Comparison of ENCODE assay signal across 14 cellular contexts in genomic region chr11:93567406-93567819, GRCh38. TPM values are rescaled to one million over a fixed set of nuclear protein-coding genes. Genes with fewer than 3 reads are reported as not detected.
A peak's percentile ranks its signal among the peaks of the same experiment; 100 is the strongest.
DNase-seq lines count a peak whose midpoint lies in the region; ATAC-seq and TF ChIP-seq lines count a peak whose summit lies in the region.
"Had no signal": no experiment of that assay in that cellular context is flagged by ENCODE, and none has a peak within 500 bp of the region (broad histone marks: within the 10 kb centered on the region; RNA-seq: fewer than 3 reads in every experiment).

No MANE protein-coding gene starts in this region.

- no peak overlapping the region for H3K27ac Mint-ChIP-seq in activated T-cell treated with anti-CD3 and anti-CD28 coated beads, Interleukin-2, amount 50 U/mL, for 72 hours
- no peak overlapping the region for H3K27ac Mint-ChIP-seq in osteocyte (ENCODE audit: unreplicated experiment)
- H3K27ac Mint-ChIP-seq: activated naive CD8-positive, alpha-beta T cell; B cell had no signal

- no peak for TF ChIP-seq CTCF in astrocyte of the cerebellum (IDR thresholded peaks at IDR 0.05; ENCODE audit: low read depth, low read length, missing control alignments)
- no peak for TF ChIP-seq CTCF in osteocyte (IDR thresholded peaks at IDR 0.05)

- ATAC-seq in activated T-cell treated with anti-CD3 and anti-CD28 coated beads, Interleukin-2, amount 50 U/mL, for 72 hours (replicated peaks in 1 of 2) = no peak
- ATAC-seq in HG03342 (IDR thresholded peaks at IDR 0.05; ENCODE audit: unreplicated experiment) = no peak
- ATAC-seq: activated CD4-positive, CD25-positive, alpha-beta regulatory T cell treated with anti-CD3 and anti-CD28 coated beads, Interleukin-2, amount 50 U/mL, for 24 hours had no signal

- no peak overlapping the region for H3K4me3 Mint-ChIP-seq in activated T-cell treated with anti-CD3 and anti-CD28 coated beads, Interleukin-2, amount 50 U/mL, for 72 hours
- no peak overlapping the region for H3K4me3 Mint-ChIP-seq in osteocyte (ENCODE audit: unreplicated experiment)
- H3K4me3 Mint-ChIP-seq: activated naive CD8-positive, alpha-beta T cell; B cell had no signal

- no peaks in the 10 kb centered on the region for H3K9me3 Mint-ChIP-seq in activated T-cell treated with anti-CD3 and anti-CD28 coated beads, Interleukin-2, amount 50 U/mL, for 72 hours
- H3K9me3 Mint-ChIP-seq in osteocyte (ENCODE audit: unreplicated experiment) = no peaks in the 10 kb centered on the region

- no peak overlapping the region for H3K4me3 ChIP-seq in astrocyte of the cerebellum (ENCODE audit: low read depth, low read length)
- H3K4me3 ChIP-seq: upper lobe of left lung had no signal

- DNase-seq in C1 segment of cervical spinal cord (lab: John Stamatoyannopoulos, UW) (peak in 13 of 14 donors; percentile 3 to 94 (median 46)), astrocyte of the cerebellum (ENCODE audit: low read depth) (peak; percentile 50), cardiac septum (ENCODE audit: low spot score) (peak; percentile 81), posterior vena cava (ENCODE audit: low spot score) (peak; percentile 86), osteocyte (ENCODE audit: extremely low spot score, unreplicated experiment) (no peak), GF-D8 (lab: John Stamatoyannopoulos, UW) (no peak)
- no peak for DNase-seq in activated T-cell treated with anti-CD3 and anti-CD28 coated beads, Interleukin-2, amount 50 U/mL, for 72 hours
- DNase-seq: NCI-H2081; stimulated activated CD4-positive, alpha-beta T cell treated with anti-CD3 and anti-CD28 coated beads, Interleukin-4, amount 100 ng/mL, for 24 hours had no signal

- no peaks in the 10 kb centered on the region for H3K36me3 Mint-ChIP-seq in activated T-cell treated with anti-CD3 and anti-CD28 coated beads, Interleukin-2, amount 50 U/mL, for 72 hours (ENCODE audit: insufficient read depth in 2 of 2)
- H3K36me3 Mint-ChIP-seq in osteocyte (ENCODE audit: unreplicated experiment) = no peaks in the 10 kb centered on the region
- H3K36me3 Mint-ChIP-seq: activated naive CD8-positive, alpha-beta T cell had no signal

- in situ Hi-C loops in astrocyte of the cerebellum (cut with HindIII; ENCODE audit: low sequenced_read_pairs) = no loop called here

- H3K4me1 Mint-ChIP-seq in activated T-cell treated with anti-CD3 and anti-CD28 coated beads, Interleukin-2, amount 50 U/mL, for 72 hours (ENCODE audit: low read depth) = no peaks in the 10 kb centered on the region
- H3K4me1 Mint-ChIP-seq in osteocyte (ENCODE audit: unreplicated experiment) = peaks cover 12% of the 10 kb centered on the region
- H3K4me1 Mint-ChIP-seq: B cell had no signal

- intact Hi-C loops in cardiac septum (cut with DNase I) (loop anchor here (10.0 kb wide), 1 partner anchor 243 kb away; no protein-coding TSS in a partner anchor), posterior vena cava (cut with DNase I) (no loop called here)

- H3K27me3 Mint-ChIP-seq in activated T-cell treated with anti-CD3 and anti-CD28 coated beads, Interleukin-2, amount 50 U/mL, for 72 hours (ENCODE audit: low read depth) = peaks cover 6% of the 10 kb centered on the region
- peaks cover 2% of the 10 kb centered on the region for H3K27me3 Mint-ChIP-seq in osteocyte (ENCODE audit: unreplicated experiment)

RNA-seq across cellular contexts. Expression of gene SMCO4, which starts 24.2 kb away (rescaled TPM):
- total RNA-seq in cardiac septum (40.0 TPM), posterior vena cava (10 to 100 TPM; 11.6 to 11.7 TPM), osteocyte (14.6 and 14.7 TPM in 2 replicates)
- total RNA-seq in activated T-cell treated with anti-CD3 and anti-CD28 coated beads, Interleukin-2, amount 50 U/mL, for 72 hours = 10 to 100 TPM; 28.4 to 36.1 TPM

Comparison
In these comparisons a context has a peak if more than half of its experiments do, and no peak if none do; other contexts are left out.
1. DNase-seq: peak in C1 segment of cervical spinal cord (13 of 14), astrocyte of the cerebellum (single experiment), cardiac septum (single experiment) and posterior vena cava (single experiment); none in activated T-cell treated with anti-CD3 and anti-CD28 coated beads, Interleukin-2, amount 50 U/mL, for 72 hours (0 of 2), osteocyte (single experiment) and GF-D8 (single experiment).